8 cellular contexts compared by ENCODE assay signal in the genomic region with DNA sequence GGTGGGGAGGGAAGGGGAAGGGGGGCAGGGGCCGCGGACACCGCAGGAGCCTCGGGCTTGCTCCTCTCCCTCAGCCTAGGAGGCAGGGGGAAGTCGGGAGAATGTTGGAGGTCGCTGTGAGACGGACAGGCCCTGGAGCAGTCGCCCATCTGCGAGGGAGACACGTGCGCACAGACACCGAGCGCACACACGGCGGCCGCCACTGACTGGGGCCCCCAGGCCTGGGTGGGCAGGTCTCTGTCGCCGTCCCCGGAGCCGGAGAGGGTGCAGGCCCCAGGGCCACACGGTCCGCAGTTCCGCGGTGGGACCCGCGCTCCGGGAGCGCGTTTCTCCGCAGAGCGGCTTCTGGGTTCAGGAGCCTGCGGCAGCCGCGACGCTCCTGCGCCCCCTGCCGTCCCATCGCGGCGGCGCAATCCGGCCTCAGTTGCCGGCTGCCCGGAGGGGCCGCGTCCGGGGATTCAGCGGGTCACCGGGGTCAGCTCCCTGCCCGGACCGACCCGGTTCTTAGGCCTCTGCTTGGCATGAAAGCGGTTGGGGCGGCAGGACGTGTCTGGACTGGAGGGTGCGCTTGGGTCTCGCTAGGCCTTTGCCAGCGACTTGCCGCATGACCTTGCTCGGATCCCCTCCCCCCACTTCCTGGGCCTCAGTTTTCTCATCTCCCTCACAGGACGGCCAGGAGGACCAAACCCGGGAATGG.
DNase-seq lines count a peak whose midpoint lies in the region; ATAC-seq, FAIRE-seq and TF ChIP-seq lines count a peak whose summit lies in the region.

No MANE protein-coding gene starts in this region.

- H3K36me3 ChIP-seq in muscle layer of colon (ENCODE audit: insufficient read depth, low read length) = no peaks in the 10 kb centered on the region

- no peak for FAIRE-seq in H54 (lab: Jason Lieb, UNC)

- TF ChIP-seq CTCF in AG10803 (conservative IDR thresholded peaks at IDR 0.05; ENCODE audit: low read length) = peak; percentile 59

- H3K4me3 ChIP-seq in AG10803 (ENCODE audit: low read length) (peak overlapping the region; percentile 35), muscle layer of colon (ENCODE audit: low read depth in 1 of 2, low read length in 2 of 2) (peak overlapping the region; percentile 12 to 49)

- no peak for ATAC-seq in GM18520 (IDR thresholded peaks at IDR 0.05; ENCODE audit: unreplicated experiment)

- no peaks in the 10 kb centered on the region for H3K9me3 ChIP-seq in muscle layer of colon (ENCODE audit: low read length)

- no peak for TF ChIP-seq POLR2A in H54 (IDR thresholded peaks at IDR 0.05; ENCODE audit: low read depth, low read length)

- peak; percentile 25 for DNase-seq in AG10803 (ENCODE audit: low read depth)
- DNase-seq in H54 (ENCODE audit: insufficient read length, low spot score) = peak; percentile 84
- DNase-seq in NOMO-1 treated with DMSO at 0.1 percent for 48 hours (lab: John Stamatoyannopoulos, UW; ENCODE audit: unreplicated experiment) = peak; percentile 32
- DNase-seq in activated T-cell treated with anti-CD3 and anti-CD28 coated beads for 1 hour (ENCODE audit: low read depth) = peak; percentile 46
- DNase-seq in epithelial cell of prostate (ENCODE audit: low read depth, low spot score) = no peak
- DNase-seq in stimulated activated CD8-positive, alpha-beta memory T cell treated with anti-CD3 and anti-CD28 coated beads, Interleukin-7, amount 100 ng/mL, for 48 hours (ENCODE audit: extremely low read depth in 1 of 2, low read depth in 1 of 2) = peak; percentile 21 to 41

- peaks cover 32% of the 10 kb centered on the region for H3K4me1 ChIP-seq in muscle layer of colon (ENCODE audit: insufficient read depth, low read length)

- no peak overlapping the region for H3K9ac ChIP-seq in muscle layer of colon (ENCODE audit: low read length)

- H3K27ac ChIP-seq in epithelial cell of prostate = peak overlapping the region; percentile 68
- peak overlapping the region; percentile 56 for H3K27ac ChIP-seq in muscle layer of colon (ENCODE audit: low read depth, low read length)

- H3K27me3 ChIP-seq in muscle layer of colon (ENCODE audit: control insufficient read depth in 1 of 2, insufficient read depth in 2 of 2, low read length in 2 of 2) = no peaks in the 10 kb centered on the region
